ENCODE assay signal across 21 cellular contexts in the genomic region with DNA sequence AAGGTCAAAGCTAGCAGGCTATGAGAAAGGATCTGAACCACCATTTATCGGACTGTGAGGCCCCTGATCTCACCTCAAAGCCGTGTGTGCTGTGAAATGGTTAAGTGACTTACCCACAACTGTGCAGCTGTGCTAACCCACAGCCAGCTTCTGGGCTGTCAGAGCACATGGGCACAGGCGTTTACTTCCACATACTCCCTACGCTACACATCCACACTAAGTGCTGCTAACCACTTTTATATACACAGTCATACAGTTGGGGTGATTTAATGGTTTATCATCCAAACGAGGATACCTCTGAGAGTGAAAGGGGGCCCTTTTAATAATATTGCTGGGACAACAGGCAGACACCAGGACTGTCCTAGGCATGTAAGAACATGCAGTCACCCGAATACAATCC. TPM values are rescaled to one million over a fixed set of nuclear protein-coding genes. Genes with fewer than 3 reads are reported as not detected.
DNase-seq lines count a peak whose midpoint lies in the region; ATAC-seq and TF ChIP-seq lines count a peak whose summit lies in the region.
"Had no signal": no experiment of that assay in that cellular context is flagged by ENCODE, and none has a peak within 500 bp of the region (broad histone marks: within the 10 kb centered on the region; RNA-seq: fewer than 3 reads in every experiment).

No MANE protein-coding gene starts in this region.

- H4K20me1 ChIP-seq in OCI-LY1 (ENCODE audit: insufficient read depth, low read length): no peaks in the 10 kb centered on the region

- no peak overlapping the region for H3K4me3 Mint-ChIP-seq in activated naive CD8-positive, alpha-beta T cell treated with anti-CD3 and anti-CD28 coated beads, Interleukin-2, amount 50 U/mL, for 24 hours
- H3K4me3 Mint-ChIP-seq in activated naive CD8-positive, alpha-beta T cell treated with anti-CD3 and anti-CD28 coated beads for 36 hours: no peak overlapping the region
- no peak overlapping the region for H3K4me3 Mint-ChIP-seq in memory B cell

- no peak for TF ChIP-seq EP300 in upper lobe of left lung (IDR thresholded peaks at IDR 0.05)

- H3K9me3 Mint-ChIP-seq in activated naive CD8-positive, alpha-beta T cell treated with anti-CD3 and anti-CD28 coated beads, Interleukin-2, amount 50 U/mL, for 24 hours: no peaks in the 10 kb centered on the region
- H3K9me3 Mint-ChIP-seq in activated naive CD8-positive, alpha-beta T cell treated with anti-CD3 and anti-CD28 coated beads for 36 hours: no peaks in the 10 kb centered on the region
- no peaks in the 10 kb centered on the region for H3K9me3 Mint-ChIP-seq in memory B cell

- no peaks in the 10 kb centered on the region for H3K36me3 Mint-ChIP-seq in activated naive CD8-positive, alpha-beta T cell treated with anti-CD3 and anti-CD28 coated beads, Interleukin-2, amount 50 U/mL, for 24 hours (ENCODE audit: low read depth)
- H3K36me3 Mint-ChIP-seq in activated naive CD8-positive, alpha-beta T cell treated with anti-CD3 and anti-CD28 coated beads for 36 hours: no peaks in the 10 kb centered on the region
- H3K36me3 Mint-ChIP-seq in memory B cell: peaks cover 9% of the 10 kb centered on the region

- H3K27me3 ChIP-seq in OCI-LY1 (ENCODE audit: insufficient read depth, low read length) (no peaks in the 10 kb centered on the region), upper lobe of left lung (no peaks in the 10 kb centered on the region)
- H3K27me3 ChIP-seq: heart left ventricle had no signal

- H3K4me3 ChIP-seq in OCI-LY1 (ENCODE audit: low read depth, low read length, poor library complexity, severe bottlenecking) (no peak overlapping the region), upper lobe of left lung (no peak overlapping the region)
- H3K4me3 ChIP-seq: HAP-1, heart left ventricle, SK-N-MC had no signal

- no peaks in the 10 kb centered on the region for H3K79me2 ChIP-seq in OCI-LY1 (ENCODE audit: insufficient read depth, low read length)

- H2AFZ ChIP-seq in OCI-LY1 (ENCODE audit: low read length): no peak overlapping the region

- H3K27ac ChIP-seq in OCI-LY1 (ENCODE audit: low read depth, low read length, poor library complexity, severe bottlenecking) (peak overlapping the region; percentile 95), upper lobe of left lung (peak overlapping the region in 1 of 4 donors; percentile 36)
- H3K27ac ChIP-seq: SK-N-MC had no signal

- no peak for TF ChIP-seq POLR2A in upper lobe of left lung (IDR thresholded peaks at IDR 0.05)

- H3K36me3 ChIP-seq in OCI-LY1 (ENCODE audit: insufficient read depth, low read length): no peaks in the 10 kb centered on the region
- peaks cover 0 to 3% (median 0%) of the 10 kb centered on the region in 4 donors for H3K36me3 ChIP-seq in upper lobe of left lung
- H3K36me3 ChIP-seq: HAP-1 had no signal

- H3F3A ChIP-seq in OCI-LY1 (ENCODE audit: insufficient read depth, low read length): no peaks in the 10 kb centered on the region

- no peak for TF ChIP-seq CTCF in OCI-LY1 (IDR thresholded peaks at IDR 0.05; ENCODE audit: low read length)
- TF ChIP-seq CTCF in upper lobe of left lung (IDR thresholded peaks at IDR 0.05): no peak

- no peaks in the 10 kb centered on the region for H3K9me2 ChIP-seq in OCI-LY1 (ENCODE audit: low read depth, low read length)

- 63 to 70% methylated on average over 6 of the region's 6 CpGs for WGBS in upper lobe of left lung, 2 donors

- peak overlapping the region; percentile 17; the same call in 1 of the 2 replicates for H3K4me2 ChIP-seq in OCI-LY1 (ENCODE audit: low read length)

- peak overlapping the region; percentile 46; the same call in 1 of the 2 replicates for H3K9ac ChIP-seq in OCI-LY1 (ENCODE audit: low read length)

- H3K27me3 Mint-ChIP-seq in activated naive CD8-positive, alpha-beta T cell treated with anti-CD3 and anti-CD28 coated beads, Interleukin-2, amount 50 U/mL, for 24 hours: no peaks in the 10 kb centered on the region
- H3K27me3 Mint-ChIP-seq in activated naive CD8-positive, alpha-beta T cell treated with anti-CD3 and anti-CD28 coated beads for 36 hours: no peaks in the 10 kb centered on the region
- no peaks in the 10 kb centered on the region for H3K27me3 Mint-ChIP-seq in memory B cell

- H3K4me1 ChIP-seq in OCI-LY1 (ENCODE audit: insufficient read depth, low read length, severe bottlenecking): peaks cover 85% of the 10 kb centered on the region
- peaks cover 45 to 78% (median 51%) of the 10 kb centered on the region in 4 donors for H3K4me1 ChIP-seq in upper lobe of left lung
- H3K4me1 ChIP-seq: HAP-1 had no signal

- no peak overlapping the region for H3K27ac Mint-ChIP-seq in activated naive CD8-positive, alpha-beta T cell treated with anti-CD3 and anti-CD28 coated beads, Interleukin-2, amount 50 U/mL, for 24 hours
- H3K27ac Mint-ChIP-seq in activated naive CD8-positive, alpha-beta T cell treated with anti-CD3 and anti-CD28 coated beads for 36 hours: no peak overlapping the region
- peak overlapping the region; percentile 92 for H3K27ac Mint-ChIP-seq in memory B cell

- peaks cover 49% of the 10 kb centered on the region for H3K4me1 Mint-ChIP-seq in activated naive CD8-positive, alpha-beta T cell treated with anti-CD3 and anti-CD28 coated beads, Interleukin-2, amount 50 U/mL, for 24 hours
- peaks cover 13% of the 10 kb centered on the region for H3K4me1 Mint-ChIP-seq in activated naive CD8-positive, alpha-beta T cell treated with anti-CD3 and anti-CD28 coated beads for 36 hours
- peaks cover 92% of the 10 kb centered on the region for H3K4me1 Mint-ChIP-seq in memory B cell

- H3K9me3 ChIP-seq in OCI-LY1 (ENCODE audit: low read length): no peaks in the 10 kb centered on the region
- H3K9me3 ChIP-seq in upper lobe of left lung: no peaks in the 10 kb centered on the region
- H3K9me3 ChIP-seq: HAP-1, heart left ventricle had no signal

- peak; percentile 27 for ATAC-seq in activated naive CD8-positive, alpha-beta T cell treated with anti-CD3 and anti-CD28 coated beads, Interleukin-2, amount 50 U/mL, for 24 hours
- peak; percentile 49 for ATAC-seq in memory B cell (ENCODE audit: low read depth)
- ATAC-seq in upper lobe of left lung (ENCODE audit: low FRiP score in 2 of 2): no peak
- ATAC-seq: heart left ventricle, sciatic nerve had no signal

- no peak for DNase-seq in activated naive CD8-positive, alpha-beta T cell treated with anti-CD3 and anti-CD28 coated beads, Interleukin-2, amount 50 U/mL, for 24 hours
- no peak for DNase-seq in activated naive CD8-positive, alpha-beta T cell treated with anti-CD3 and anti-CD28 coated beads for 36 hours
- no peak for DNase-seq in memory B cell (ENCODE audit: low spot score in 2 of 2)
- DNase-seq in upper lobe of left lung: no peak
- no peak for DNase-seq in globus pallidus (ENCODE audit: low spot score)
- no peak for DNase-seq in cerebellar cortex (ENCODE audit: low spot score)
- no peak for DNase-seq in NCI-H1694 treated with DMSO at 0.1 percent for 48 hours (lab: John Stamatoyannopoulos, UW)
- DNase-seq: activated effector memory CD4-positive, alpha-beta T cell treated with anti-CD3 and anti-CD28 coated beads, Interleukin-2, amount 50 U/mL, for 16 hours; COR-L47; dermis blood vessel endothelial cell; heart left ventricle; kidney; midbrain; NCI-H1417; stimulated activated CD4-positive, alpha-beta T cell treated with anti-CD3 and anti-CD28 coated beads, Interleukin-4, amount 100 ng/mL, for 1 hour; stimulated activated CD8-positive, alpha-beta memory T cell treated with anti-CD3 and anti-CD28 coated beads, Interleukin-4, amount 100 ng/mL, for 48 hours had no signal

RNA-seq across cellular contexts. Expression of a gene that starts 37.3 kb away (rescaled TPM):
- total RNA-seq in activated naive CD8-positive, alpha-beta T cell treated with anti-CD3 and anti-CD28 coated beads for 36 hours: under 1 TPM; 0.14 to 0.16 TPM
- 10 to 100 TPM; 14.9 to 23.5 (median 20.5) TPM for total RNA-seq in upper lobe of left lung
- total RNA-seq: G401 had no signal

Comparison
In these comparisons a context has a peak if more than half of its experiments do, and no peak if none do; other contexts are left out.
1. ATAC-seq: peak in activated naive CD8-positive, alpha-beta T cell treated with anti-CD3 and anti-CD28 coated beads, Interleukin-2, amount 50 U/mL, for 24 hours (single experiment) and memory B cell (single experiment); none in upper lobe of left lung (0 of 2).
2. RNA of a gene that starts 37.3 kb away (total RNA-seq): 14.9 to 23.5 TPM in upper lobe of left lung; 0.14 to 0.16 TPM in activated naive CD8-positive, alpha-beta T cell treated with anti-CD3 and anti-CD28 coated beads for 36 hours; every median in the first group is over 10 times any median in the second.